34 cellular contexts compared by ENCODE assay signal in genomic region chr1:153428073-153428638, GRCh38. TPM values are rescaled to one million over a fixed set of nuclear protein-coding genes. Genes with fewer than 3 reads are reported as not detected.
"Had no signal": no experiment of that assay in that cellular context is flagged by ENCODE, and none has a peak within 500 bp of the region (broad histone marks: within the 10 kb centered on the region; RNA-seq: fewer than 3 reads in every experiment).

No MANE protein-coding gene starts in this region.

- H3K9me3 ChIP-seq: adrenal gland, body of pancreas, breast epithelium had no signal

- H3K27ac ChIP-seq: adrenal gland, body of pancreas, breast epithelium, PC-9, RWPE1 had no signal

- ATAC-seq: activated CD4-positive, alpha-beta T cell treated with anti-CD3 and anti-CD28 coated beads for 36 hours; activated CD4-positive, CD25-positive, alpha-beta regulatory T cell treated with anti-CD3 and anti-CD28 coated beads, Interleukin-2, amount 50 U/mL, for 24 hours; activated naive CD4-positive, alpha-beta T cell treated with anti-CD3 and anti-CD28 coated beads, Interleukin-2, amount 50 U/mL, for 72 hours; activated T-cell treated with anti-CD3 and anti-CD28 coated beads, Interleukin-2, amount 50 U/mL, for 4 hours; body of pancreas; K562; Right ventricle myocardium inferior had no signal

- H3K27ac Mint-ChIP-seq: activated CD4-positive, alpha-beta memory T cell treated with anti-CD3 and anti-CD28 coated beads for 36 hours; activated CD4-positive, alpha-beta T cell treated with anti-CD3 and anti-CD28 coated beads for 36 hours; activated CD4-positive, alpha-beta T cell treated with anti-CD3 and anti-CD28 coated beads, Interleukin-2, amount 10 ng/mL, durations not matched to agents 7 days and 5 days; activated naive CD4-positive, alpha-beta T cell treated with anti-CD3 and anti-CD28 coated beads for 36 hours; activated naive CD4-positive, alpha-beta T cell treated with anti-CD3 and anti-CD28 coated beads, Interleukin-2, amount 50 U/mL, for 72 hours; activated T-helper 1 cell treated with anti-CD3 and anti-CD28 coated beads, Interleukin-12 subunit alpha, Interleukin-12 subunit beta, Interleukin-2, Interleukin-4 antibody, amounts not matched to agents 30 ng/mL and 10 ng/mL and 1 ng/mL, durations not matched to agents 14 hours and 24 hours and 36 hours had no signal

- H3K4me1 Mint-ChIP-seq: activated CD4-positive, alpha-beta T cell treated with anti-CD3 and anti-CD28 coated beads for 36 hours; activated CD4-positive, alpha-beta T cell treated with anti-CD3 and anti-CD28 coated beads, Interleukin-2, amount 10 ng/mL, durations not matched to agents 7 days and 5 days had no signal

- H3K4me3 Mint-ChIP-seq: activated CD4-positive, alpha-beta memory T cell treated with anti-CD3 and anti-CD28 coated beads for 36 hours; activated CD4-positive, alpha-beta T cell treated with anti-CD3 and anti-CD28 coated beads for 36 hours; activated CD4-positive, alpha-beta T cell treated with anti-CD3 and anti-CD28 coated beads, Interleukin-2, amount 10 ng/mL, durations not matched to agents 7 days and 5 days; activated naive CD4-positive, alpha-beta T cell treated with anti-CD3 and anti-CD28 coated beads for 36 hours; activated T-cell treated with anti-CD3 and anti-CD28 coated beads, Interleukin-2, amount 50 U/mL, for 4 hours; activated T-helper 1 cell treated with anti-CD3 and anti-CD28 coated beads, Interleukin-12 subunit alpha, Interleukin-12 subunit beta, Interleukin-2, Interleukin-4 antibody, amounts not matched to agents 30 ng/mL and 10 ng/mL and 1 ng/mL, durations not matched to agents 14 hours and 24 hours and 36 hours had no signal

- H3K9me3 Mint-ChIP-seq: activated CD4-positive, alpha-beta memory T cell treated with anti-CD3 and anti-CD28 coated beads for 36 hours; activated CD4-positive, alpha-beta T cell treated with anti-CD3 and anti-CD28 coated beads, Interleukin-2, amount 10 ng/mL, durations not matched to agents 7 days and 5 days; activated naive CD4-positive, alpha-beta T cell treated with anti-CD3 and anti-CD28 coated beads for 36 hours; activated naive CD4-positive, alpha-beta T cell treated with anti-CD3 and anti-CD28 coated beads, Interleukin-2, amount 50 U/mL, for 72 hours; activated T-cell treated with anti-CD3 and anti-CD28 coated beads, Interleukin-2, amount 50 U/mL, for 4 hours; activated T-helper 1 cell treated with anti-CD3 and anti-CD28 coated beads, Interleukin-12 subunit alpha, Interleukin-12 subunit beta, Interleukin-2, Interleukin-4 antibody, amounts not matched to agents 30 ng/mL and 10 ng/mL and 1 ng/mL, durations not matched to agents 14 hours and 24 hours and 36 hours had no signal

- H3K36me3 Mint-ChIP-seq: activated CD4-positive, alpha-beta memory T cell treated with anti-CD3 and anti-CD28 coated beads for 36 hours; activated naive CD4-positive, alpha-beta T cell treated with anti-CD3 and anti-CD28 coated beads, Interleukin-2, amount 50 U/mL, for 72 hours had no signal

- H3K27me3 ChIP-seq: adrenal gland had no signal

- DNase-seq: activated CD4-positive, alpha-beta memory T cell treated with anti-CD3 and anti-CD28 coated beads for 36 hours; activated CD4-positive, alpha-beta T cell treated with anti-CD3 and anti-CD28 coated beads for 36 hours; activated CD4-positive, alpha-beta T cell treated with anti-CD3 and anti-CD28 coated beads, Interleukin-2, amount 10 ng/mL, durations not matched to agents 7 days and 5 days; activated CD8-positive, alpha-beta memory T cell treated with anti-CD3 and anti-CD28 coated beads, Interleukin-2, amount 50 U/mL, for 4 hours; activated gamma-delta T cell treated with Interleukin-2 at 50 U/mL for 16 hours; activated naive CD4-positive, alpha-beta T cell treated with anti-CD3 and anti-CD28 coated beads for 36 hours; activated T-cell treated with anti-CD3 and anti-CD28 coated beads for 4 hours; activated T-cell treated with anti-CD3 and anti-CD28 coated beads, Interleukin-2, amount 50 U/mL, for 4 hours; adrenal gland; body of pancreas; IMR-90; NCI-H1105; NCI-H1417 treated with DMSO at 0.1 percent for 48 hours; NCI-H187 treated with DMSO at 0.1 percent for 48 hours; NCI-H2171 treated with DMSO at 0.1 percent for 48 hours; NCI-H2227 treated with DMSO at 0.1 percent for 48 hours; NCI-H446 treated with DMSO at 0.1 percent for 48 hours; NCI-H748 treated with DMSO at 0.1 percent for 48 hours; NK-92 treated with Interleukin-12 subunit alpha and Interleukin-12 subunit beta, amount 100 ng/mL, for 24 hours; PC-9; SIG-M5; T-helper 1 cell; T-helper 2 cell; T1000 had no signal

- H3K4me1 ChIP-seq: body of pancreas, breast epithelium had no signal

- H3K36me3 ChIP-seq: adrenal gland, breast epithelium had no signal

- H3K4me3 ChIP-seq: adrenal gland, body of pancreas, breast epithelium, K562, PC-9 had no signal

RNA-seq across cellular contexts. Expression of gene S100A7A, which starts 11.8 kb away (rescaled TPM):
- total RNA-seq: activated CD4-positive, alpha-beta memory T cell treated with anti-CD3 and anti-CD28 coated beads for 36 hours; activated CD4-positive, alpha-beta T cell treated with anti-CD3 and anti-CD28 coated beads for 36 hours; activated CD4-positive, alpha-beta T cell treated with anti-CD3 and anti-CD28 coated beads, Interleukin-2, amount 10 ng/mL, durations not matched to agents 7 days and 5 days; activated naive CD4-positive, alpha-beta T cell treated with anti-CD3 and anti-CD28 coated beads for 36 hours; activated naive CD4-positive, alpha-beta T cell treated with anti-CD3 and anti-CD28 coated beads, Interleukin-2, amount 50 U/mL, for 72 hours; activated T-cell treated with anti-CD3 and anti-CD28 coated beads, Interleukin-2, amount 50 U/mL, for 4 hours; activated T-helper 1 cell treated with anti-CD3 and anti-CD28 coated beads, Interleukin-12 subunit alpha, Interleukin-12 subunit beta, Interleukin-2, Interleukin-4 antibody, amounts not matched to agents 30 ng/mL and 10 ng/mL and 1 ng/mL, durations not matched to agents 14 hours and 24 hours and 36 hours; adrenal gland; astrocyte; body of pancreas; breast epithelium; IMR-90; K562; M059J; PC-9; Right ventricle myocardium inferior; SK-MEL-5 had no signal
- polyA plus RNA-seq: adrenal gland, IMR-90, K562 had no signal

RNA-seq across cellular contexts. Expression of gene S100A7, which starts 32.3 kb away (rescaled TPM):
- total RNA-seq: activated CD4-positive, alpha-beta memory T cell treated with anti-CD3 and anti-CD28 coated beads for 36 hours; activated CD4-positive, alpha-beta T cell treated with anti-CD3 and anti-CD28 coated beads for 36 hours; activated CD4-positive, alpha-beta T cell treated with anti-CD3 and anti-CD28 coated beads, Interleukin-2, amount 10 ng/mL, durations not matched to agents 7 days and 5 days; activated naive CD4-positive, alpha-beta T cell treated with anti-CD3 and anti-CD28 coated beads for 36 hours; activated naive CD4-positive, alpha-beta T cell treated with anti-CD3 and anti-CD28 coated beads, Interleukin-2, amount 50 U/mL, for 72 hours; activated T-cell treated with anti-CD3 and anti-CD28 coated beads, Interleukin-2, amount 50 U/mL, for 4 hours; activated T-helper 1 cell treated with anti-CD3 and anti-CD28 coated beads, Interleukin-12 subunit alpha, Interleukin-12 subunit beta, Interleukin-2, Interleukin-4 antibody, amounts not matched to agents 30 ng/mL and 10 ng/mL and 1 ng/mL, durations not matched to agents 14 hours and 24 hours and 36 hours; adrenal gland; astrocyte; body of pancreas; breast epithelium; IMR-90; K562; M059J; PC-9; Right ventricle myocardium inferior; SK-MEL-5 had no signal
- polyA plus RNA-seq: adrenal gland, IMR-90, K562 had no signal

RNA-seq across cellular contexts. Expression of gene S100A8, which starts 37.3 kb away (rescaled TPM):
- total RNA-seq: activated CD4-positive, alpha-beta memory T cell treated with anti-CD3 and anti-CD28 coated beads for 36 hours; activated CD4-positive, alpha-beta T cell treated with anti-CD3 and anti-CD28 coated beads for 36 hours; activated CD4-positive, alpha-beta T cell treated with anti-CD3 and anti-CD28 coated beads, Interleukin-2, amount 10 ng/mL, durations not matched to agents 7 days and 5 days; activated naive CD4-positive, alpha-beta T cell treated with anti-CD3 and anti-CD28 coated beads for 36 hours; activated naive CD4-positive, alpha-beta T cell treated with anti-CD3 and anti-CD28 coated beads, Interleukin-2, amount 50 U/mL, for 72 hours; activated T-cell treated with anti-CD3 and anti-CD28 coated beads, Interleukin-2, amount 50 U/mL, for 4 hours; activated T-helper 1 cell treated with anti-CD3 and anti-CD28 coated beads, Interleukin-12 subunit alpha, Interleukin-12 subunit beta, Interleukin-2, Interleukin-4 antibody, amounts not matched to agents 30 ng/mL and 10 ng/mL and 1 ng/mL, durations not matched to agents 14 hours and 24 hours and 36 hours; astrocyte; IMR-90; PC-9; SK-MEL-5 had no signal
- polyA plus RNA-seq: IMR-90 had no signal

RNA-seq across cellular contexts. Expression of gene S100A12, which starts 52.7 kb away (rescaled TPM):
- total RNA-seq: activated CD4-positive, alpha-beta memory T cell treated with anti-CD3 and anti-CD28 coated beads for 36 hours; activated CD4-positive, alpha-beta T cell treated with anti-CD3 and anti-CD28 coated beads for 36 hours; activated CD4-positive, alpha-beta T cell treated with anti-CD3 and anti-CD28 coated beads, Interleukin-2, amount 10 ng/mL, durations not matched to agents 7 days and 5 days; activated naive CD4-positive, alpha-beta T cell treated with anti-CD3 and anti-CD28 coated beads for 36 hours; activated naive CD4-positive, alpha-beta T cell treated with anti-CD3 and anti-CD28 coated beads, Interleukin-2, amount 50 U/mL, for 72 hours; activated T-cell treated with anti-CD3 and anti-CD28 coated beads, Interleukin-2, amount 50 U/mL, for 4 hours; activated T-helper 1 cell treated with anti-CD3 and anti-CD28 coated beads, Interleukin-12 subunit alpha, Interleukin-12 subunit beta, Interleukin-2, Interleukin-4 antibody, amounts not matched to agents 30 ng/mL and 10 ng/mL and 1 ng/mL, durations not matched to agents 14 hours and 24 hours and 36 hours; astrocyte; body of pancreas; IMR-90; K562; M059J; PC-9; SK-MEL-5 had no signal
- polyA plus RNA-seq: IMR-90, K562 had no signal
